ENCODE assay signal across 12 cellular contexts in genomic region chr10:69864321-69864720, GRCh38.
A peak's percentile ranks its signal among the peaks of the same experiment; 100 is the strongest.
DNase-seq lines count a peak whose midpoint lies in the region; ATAC-seq and TF ChIP-seq lines count a peak whose summit lies in the region.
"Had no signal": no experiment of that assay in that cellular context is flagged by ENCODE, and none has a peak within 500 bp of the region (broad histone marks: within the 10 kb centered on the region; RNA-seq: fewer than 3 reads in every experiment).

No MANE protein-coding gene starts in this region.

- H3K4me1 Mint-ChIP-seq in osteocyte (ENCODE audit: unreplicated experiment), result peaks cover 63% of the 10 kb centered on the region

- no peak overlapping the region for H3K4me3 Mint-ChIP-seq in osteocyte (ENCODE audit: unreplicated experiment)
- H3K4me3 Mint-ChIP-seq: GM23338; naive thymus-derived CD8-positive, alpha-beta T cell had no signal

- H3K27me3 Mint-ChIP-seq in osteocyte (ENCODE audit: unreplicated experiment), result no peaks in the 10 kb centered on the region

- TF ChIP-seq CTCF in epithelial cell of esophagus (IDR thresholded peaks at IDR 0.05; ENCODE audit: insufficient read depth, low read depth, low read length, missing control alignments) (no peak), osteocyte (IDR thresholded peaks at IDR 0.05) (no peak)

- H3K36me3 Mint-ChIP-seq in osteocyte (ENCODE audit: unreplicated experiment), result no peaks in the 10 kb centered on the region
- H3K36me3 Mint-ChIP-seq: naive thymus-derived CD8-positive, alpha-beta T cell had no signal

- DNase-seq in EH (ENCODE audit: low read depth), result peak; percentile 95
- DNase-seq in RKO (ENCODE audit: low spot score), result peak; percentile 80
- peak; percentile 87 for DNase-seq in epithelial cell of esophagus (ENCODE audit: low read depth)
- no peak for DNase-seq in osteocyte (ENCODE audit: extremely low spot score, unreplicated experiment)
- DNase-seq in Right ventricle myocardium inferior (ENCODE audit: missing footprints), result no peak
- DNase-seq in stimulated activated naive CD4-positive, alpha-beta T cell treated with Interleukin-2 at 50 U/mL for 16 hours (lab: John Stamatoyannopoulos, UW), result no peak
- DNase-seq: amygdala; naive thymus-derived CD8-positive, alpha-beta T cell; NCI-H1930 had no signal

- H3K27ac Mint-ChIP-seq in osteocyte (ENCODE audit: unreplicated experiment), result peak overlapping the region; percentile 69
- H3K27ac Mint-ChIP-seq: GM23338; naive thymus-derived CD8-positive, alpha-beta T cell had no signal

- H3K9me3 Mint-ChIP-seq in osteocyte (ENCODE audit: unreplicated experiment), result no peaks in the 10 kb centered on the region
- H3K9me3 Mint-ChIP-seq: GM23338; naive thymus-derived CD8-positive, alpha-beta T cell had no signal

- intact Hi-C loops in Right ventricle myocardium inferior (cut with DNase I), result no loop called here

- ATAC-seq in HG03097 (IDR thresholded peaks at IDR 0.05; ENCODE audit: low FRiP score, unreplicated experiment) (no peak), HG02588 (IDR thresholded peaks at IDR 0.05; ENCODE audit: unreplicated experiment) (no peak), Right ventricle myocardium inferior (no peak)
- ATAC-seq: GM23338; naive thymus-derived CD8-positive, alpha-beta T cell had no signal

- no peak overlapping the region for H3K4me3 ChIP-seq in epithelial cell of esophagus (ENCODE audit: low read length)
- H3K4me3 ChIP-seq: GM23338 had no signal

Comparison
In these comparisons a context has a peak if more than half of its experiments do, and no peak if none do; other contexts are left out.
1. DNase-seq: peak in EH (single experiment), RKO (single experiment) and epithelial cell of esophagus (single experiment); none in osteocyte (single experiment), Right ventricle myocardium inferior (single experiment) and stimulated activated naive CD4-positive, alpha-beta T cell treated with Interleukin-2 at 50 U/mL for 16 hours (single experiment).